Comparison of ENCODE assay signal across 7 cellular contexts in the genomic region with DNA sequence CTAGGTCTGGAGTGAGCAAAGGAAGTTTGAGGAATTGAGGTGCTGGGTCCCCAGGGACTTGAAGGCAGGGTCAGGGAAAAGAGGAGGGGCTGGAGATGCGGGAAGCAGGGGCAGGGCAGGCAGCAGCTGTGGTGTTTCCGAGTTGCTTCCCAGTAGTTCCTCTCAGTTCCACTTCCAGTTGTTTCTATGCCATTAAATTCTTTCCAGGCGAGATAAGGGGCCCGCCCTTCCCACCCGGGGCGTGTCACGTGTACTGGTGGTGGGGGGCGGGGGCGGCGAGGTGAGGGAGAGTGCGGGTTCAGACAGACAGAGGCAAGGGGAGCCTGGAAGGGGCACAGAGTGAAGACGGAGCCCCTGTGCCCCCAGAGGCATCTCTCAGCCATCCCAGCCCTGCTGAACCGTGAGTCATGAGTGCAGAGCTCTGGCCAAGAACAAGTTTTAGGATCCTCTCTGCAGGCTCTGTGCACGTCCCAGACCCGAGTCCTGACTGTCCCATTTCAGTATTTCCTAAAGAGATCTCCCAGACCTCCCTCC. TPM values are rescaled to one million over a fixed set of nuclear protein-coding genes. Genes with fewer than 3 reads are reported as not detected.
DNase-seq lines count a peak whose midpoint lies in the region; ATAC-seq and TF ChIP-seq lines count a peak whose summit lies in the region.

No MANE protein-coding gene starts in this region.

- WGBS in lung, 2 donors, result 3 to 8% methylated on average over 15 of the region's 15 CpGs

- peaks cover 33% of the 10 kb centered on the region for H3K4me1 Mint-ChIP-seq in type B pancreatic cell (ENCODE audit: unreplicated experiment)

- no peaks in the 10 kb centered on the region for H3K9me3 ChIP-seq in duodenal mucosa (ENCODE audit: control insufficient read depth in 1 of 2, low read length in 2 of 2)
- H3K9me3 ChIP-seq in lung (ENCODE audit: control insufficient read depth in 2 of 2, insufficient read depth in 1 of 2, low read length in 1 of 2), result no peaks in the 10 kb centered on the region

- ATAC-seq in lung (ENCODE audit: insufficient read depth, low FRiP score), result peak; percentile 50

- H3K27me3 ChIP-seq in duodenal mucosa (ENCODE audit: control insufficient read depth in 1 of 2, insufficient read depth in 2 of 2, low read length in 2 of 2) (no peaks in the 10 kb centered on the region), lung (ENCODE audit: control insufficient read depth, insufficient read depth) (no peaks in the 10 kb centered on the region)

- H3K27ac Mint-ChIP-seq in type B pancreatic cell, result peak overlapping the region; percentile 74

- peaks cover 32% of the 10 kb centered on the region for H3K27me3 Mint-ChIP-seq in type B pancreatic cell

- peaks cover 30 to 34% of the 10 kb centered on the region in 2 donors for H3K4me1 ChIP-seq in duodenal mucosa (ENCODE audit: control insufficient read depth in 1 of 2, insufficient read depth in 2 of 2, low read length in 2 of 2)
- H3K4me1 ChIP-seq in lung (ENCODE audit: control insufficient read depth in 2 of 2, insufficient read depth in 2 of 2, low read length in 2 of 2), result peaks cover 9 to 23% of the 10 kb centered on the region in 2 donors

- no peak for TF ChIP-seq CTCF in lung (IDR thresholded peaks at IDR 0.05; ENCODE audit: control extremely low read depth, extremely low read depth)
- TF ChIP-seq CTCF in type B pancreatic cell (conservative IDR thresholded peaks at IDR 0.05), result no peak

- H3K4me3 ChIP-seq in duodenal mucosa (ENCODE audit: low read depth in 1 of 2, low read length in 2 of 2) (peak overlapping the region; percentile 60 to 61), lung (peak overlapping the region; percentile 49)

- peaks cover 16% of the 10 kb centered on the region for H3K36me3 Mint-ChIP-seq in type B pancreatic cell

- H3K9me3 Mint-ChIP-seq in type B pancreatic cell, result no peaks in the 10 kb centered on the region

- peak overlapping the region; percentile 29 to 60 for H3K9ac ChIP-seq in duodenal mucosa (ENCODE audit: low read depth in 1 of 2, low read length in 2 of 2)

- DNase-seq in OCI-M1 (lab: John Stamatoyannopoulos, UW) (peak; percentile 46), lung (ENCODE audit: low spot score) (no peak), type B pancreatic cell (ENCODE audit: extremely low spot score, unreplicated experiment) (no peak), GM19238 (ENCODE audit: insufficient read length, low spot score) (no peak)
- DNase-seq in stimulated activated CD8-positive, alpha-beta memory T cell treated with anti-CD3 and anti-CD28 coated beads, Interleukin-4, amount 100 ng/mL, for 48 hours, result no peak
- DNase-seq in activated CD8-positive, alpha-beta memory T cell treated with anti-CD3 and anti-CD28 coated beads, Interleukin-2, amount 50 U/mL, for 4 hours, result no peak

- no peaks in the 10 kb centered on the region for H3K36me3 ChIP-seq in duodenal mucosa (ENCODE audit: control insufficient read depth in 1 of 2, insufficient read depth in 2 of 2, low read length in 2 of 2)
- no peaks in the 10 kb centered on the region for H3K36me3 ChIP-seq in lung (ENCODE audit: control insufficient read depth in 2 of 2, insufficient read depth in 2 of 2, low read length in 2 of 2)

- H3K4me3 Mint-ChIP-seq in type B pancreatic cell, result peak overlapping the region; percentile 72

- H3K27ac ChIP-seq in duodenal mucosa (ENCODE audit: low read depth, low read length), result no peak overlapping the region
- H3K27ac ChIP-seq in lung (ENCODE audit: low read depth in 1 of 2, low read length in 1 of 2), result peak overlapping the region; percentile 27 to 90

RNA-seq across cellular contexts. Expression of gene TNXB, which starts 1.0 kb away (rescaled TPM):
- total RNA-seq in lung (100 to 1,000 TPM in 1 of 2 donors, 10 to 100 TPM in 1; 56.9 to 117 TPM), type B pancreatic cell (ENCODE audit: low replicate concordance) (20.8 and 22.2 TPM in 2 replicates)
- polyA plus RNA-seq in lung, result 10 to 100 TPM; 21.3 to 99.8 TPM

RNA-seq across cellular contexts. Expression of gene ATF6B, which starts 19.9 kb away (rescaled TPM):
- total RNA-seq in lung (100 to 1,000 TPM in 1 of 2 donors, 10 to 100 TPM in 1; 50.3 to 101 TPM), type B pancreatic cell (ENCODE audit: low replicate concordance) (95.8 and 99.3 TPM in 2 replicates)
- 10 to 100 TPM; 50.1 to 74.5 TPM for polyA plus RNA-seq in lung

RNA-seq across cellular contexts. Expression of gene FKBPL, which starts 21.9 kb away (rescaled TPM):
- total RNA-seq in lung (1 to 10 TPM; 2.5 to 4.2 TPM), type B pancreatic cell (ENCODE audit: low replicate concordance) (8.4 and 10.1 TPM in 2 replicates)
- 1 to 10 TPM; 5.1 to 7.3 TPM for polyA plus RNA-seq in lung

RNA-seq across cellular contexts. Expression of gene PRRT1, which starts 43.6 kb away (rescaled TPM):
- total RNA-seq in lung, result 1 to 10 TPM in 1 of 2 donors, under 1 TPM in 1; 0.57 to 2.0 TPM
- polyA plus RNA-seq in lung, result 1 to 10 TPM in 1 of 2 donors, under 1 TPM in 1; 0.53 to 1.4 TPM
- 1.00 and 2.7 TPM in 2 replicates for total RNA-seq in type B pancreatic cell (ENCODE audit: low replicate concordance)

RNA-seq across cellular contexts. Expression of gene PPT2, which starts 45.8 kb away (rescaled TPM):
- total RNA-seq in lung (100 to 1,000 TPM in 1 of 2 donors, 10 to 100 TPM in 1; 14.9 to 212 TPM), type B pancreatic cell (ENCODE audit: low replicate concordance) (44.1 and 46.9 TPM in 2 replicates)
- polyA plus RNA-seq in lung, result 1 to 10 TPM; 5.7 to 7.3 TPM
